28 cellular contexts compared by ENCODE assay signal in the genomic region with DNA sequence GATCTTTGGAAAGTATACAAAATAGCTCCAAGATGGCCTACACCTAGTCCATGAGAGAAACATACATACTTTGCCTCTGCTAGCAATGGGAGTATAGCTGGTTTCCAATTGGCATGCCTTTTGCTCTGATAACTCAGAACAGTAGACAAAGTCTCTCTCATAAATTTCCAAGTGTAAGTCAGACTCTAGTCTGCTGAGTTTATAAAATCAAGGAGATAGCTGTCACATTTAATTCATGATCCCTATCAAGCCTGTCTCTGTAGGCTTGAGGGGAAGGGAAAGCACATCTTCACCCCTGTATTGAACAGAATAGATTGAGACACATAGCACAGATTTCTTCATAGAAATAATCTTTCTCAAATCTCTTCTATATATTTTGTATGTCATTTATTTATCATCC.
"Had no signal": no experiment of that assay in that cellular context is flagged by ENCODE, and none has a peak within 500 bp of the region (broad histone marks: within the 10 kb centered on the region; RNA-seq: fewer than 3 reads in every experiment).

No MANE protein-coding gene starts in this region.

- H3K27ac Mint-ChIP-seq: stimulated activated effector memory CD8-positive, alpha-beta T cell treated with anti-CD3 and anti-CD28 coated beads, Interleukin-12 subunit alpha, Interleukin-12 subunit beta, amount 100 ng/mL, for 72 hours; stimulated activated memory B cell treated with anti-CD40 and anti-IgM and Interleukin-4, amounts not matched to agents 10 μg/mL and 1 μg/mL and 100 μg/mL, for 72 hours; stimulated activated naive B cell treated with anti-CD40 and anti-IgM and Interleukin-4, amounts not matched to agents 10 μg/mL and 1 μg/mL and 100 μg/mL, for 72 hours; stimulated activated naive CD8-positive, alpha-beta T cell treated with anti-CD3 and anti-CD28 coated beads, Interleukin-15, amount 100 ng/mL, for 72 hours; stimulated activated naive CD8-positive, alpha-beta T cell treated with anti-CD3 and anti-CD28 coated beads, Interleukin-15, Interleukin-2, amounts not matched to agents 100 ng/mL and 50 ng/mL, for 24 hours; type B pancreatic cell had no signal

- DNase-seq: stimulated activated CD4-positive, alpha-beta T cell treated with anti-CD3 and anti-CD28 coated beads, Interleukin-2, amount 100 ng/mL, for 48 hours; stimulated activated CD4-positive, alpha-beta T cell treated with anti-CD3 and anti-CD28 coated beads, Interleukin-4, amount 100 ng/mL, for 1 hour; stimulated activated CD4-positive, alpha-beta T cell treated with anti-CD3 and anti-CD28 coated beads, Interleukin-4, amount 100 ng/mL, for 24 hours; stimulated activated CD4-positive, alpha-beta T cell treated with anti-CD3 and anti-CD28 coated beads, Interleukin-4, amount 100 ng/mL, for 4 hours; stimulated activated CD8-positive, alpha-beta memory T cell treated with anti-CD3 and anti-CD28 coated beads, Interleukin-4, amount 100 ng/mL, for 48 hours; stimulated activated naive B cell treated with anti-CD40 and anti-IgM and Interleukin-4, amounts not matched to agents 10 μg/mL and 1 μg/mL and 100 μg/mL, for 72 hours; stimulated activated naive CD4-positive, alpha-beta T cell; stimulated activated naive CD4-positive, alpha-beta T cell treated with Interleukin-2 at 50 U/mL for 16 hours; stimulated activated naive CD8-positive, alpha-beta T cell treated with anti-CD3 and anti-CD28 coated beads, Interleukin-15, amount 100 ng/mL, for 72 hours; stimulated activated naive CD8-positive, alpha-beta T cell treated with anti-CD3 and anti-CD28 coated beads, Interleukin-15, Interleukin-2, amounts not matched to agents 100 U/mL and 50 U/mL, for 24 hours; stomach; substantia nigra; testis; thyroid gland; tibial artery; transverse colon; trophoblast cell; upper lobe of left lung; upper lobe of right lung; uterus had no signal

- H3K36me3 Mint-ChIP-seq: stimulated activated effector memory CD8-positive, alpha-beta T cell treated with anti-CD3 and anti-CD28 coated beads, Interleukin-12 subunit alpha, Interleukin-12 subunit beta, amount 100 ng/mL, for 72 hours; stimulated activated memory B cell treated with anti-CD40 and anti-IgM and Interleukin-4, amounts not matched to agents 10 μg/mL and 1 μg/mL and 100 μg/mL, for 72 hours; stimulated activated naive B cell treated with anti-CD40 and anti-IgM and Interleukin-4, amounts not matched to agents 10 μg/mL and 1 μg/mL and 100 μg/mL, for 72 hours; type B pancreatic cell had no signal

- H3K27me3 Mint-ChIP-seq: stimulated activated memory B cell treated with anti-CD40 and anti-IgM and Interleukin-4, amounts not matched to agents 10 μg/mL and 1 μg/mL and 100 μg/mL, for 72 hours; stimulated activated naive B cell treated with anti-CD40 and anti-IgM and Interleukin-4, amounts not matched to agents 10 μg/mL and 1 μg/mL and 100 μg/mL, for 72 hours; stimulated activated naive CD8-positive, alpha-beta T cell treated with anti-CD3 and anti-CD28 coated beads, Interleukin-15, amount 100 ng/mL, for 72 hours; stimulated activated naive CD8-positive, alpha-beta T cell treated with anti-CD3 and anti-CD28 coated beads, Interleukin-15, Interleukin-2, amounts not matched to agents 100 ng/mL and 50 ng/mL, for 24 hours had no signal

- H3K4me3 Mint-ChIP-seq: stimulated activated effector memory CD8-positive, alpha-beta T cell treated with anti-CD3 and anti-CD28 coated beads, Interleukin-12 subunit alpha, Interleukin-12 subunit beta, amount 100 ng/mL, for 72 hours; stimulated activated memory B cell treated with anti-CD40 and anti-IgM and Interleukin-4, amounts not matched to agents 10 μg/mL and 1 μg/mL and 100 μg/mL, for 72 hours; stimulated activated naive B cell treated with anti-CD40 and anti-IgM and Interleukin-4, amounts not matched to agents 10 μg/mL and 1 μg/mL and 100 μg/mL, for 72 hours; stimulated activated naive CD8-positive, alpha-beta T cell treated with anti-CD3 and anti-CD28 coated beads, Interleukin-15, amount 100 ng/mL, for 72 hours; stimulated activated naive CD8-positive, alpha-beta T cell treated with anti-CD3 and anti-CD28 coated beads, Interleukin-15, Interleukin-2, amounts not matched to agents 100 ng/mL and 50 ng/mL, for 24 hours; type B pancreatic cell had no signal

- ATAC-seq: stimulated activated effector memory CD8-positive, alpha-beta T cell treated with anti-CD3 and anti-CD28 coated beads, Interleukin-12 subunit alpha, Interleukin-12 subunit beta, amount 100 ng/mL, for 72 hours; stimulated activated memory B cell treated with anti-CD40 and anti-IgM and Interleukin-4, amounts not matched to agents 10 μg/mL and 1 μg/mL and 100 μg/mL, for 72 hours; stimulated activated naive B cell treated with anti-CD40 and anti-IgM and Interleukin-4, amounts not matched to agents 10 μg/mL and 1 μg/mL and 100 μg/mL, for 72 hours; stimulated activated naive CD8-positive, alpha-beta T cell treated with anti-CD3 and anti-CD28 coated beads, Interleukin-15, amount 100 ng/mL, for 72 hours; stimulated activated naive CD8-positive, alpha-beta T cell treated with anti-CD3 and anti-CD28 coated beads, Interleukin-15, Interleukin-2, amounts not matched to agents 100 U/mL and 50 U/mL, for 24 hours; upper lobe of right lung had no signal

- H3K9me3 ChIP-seq: stomach, suprapubic skin, testis, thoracic aorta, thyroid gland, tibial artery, tibial nerve, transverse colon, upper lobe of left lung, upper lobe of right lung, uterus, vagina had no signal

- H3K36me3 ChIP-seq: stomach, suprapubic skin, thoracic aorta, thyroid gland, tibial artery, tibial nerve, transverse colon, upper lobe of left lung, upper lobe of right lung, uterus, vagina had no signal

- H3K27ac ChIP-seq: stomach, suprapubic skin, testis, thoracic aorta, thyroid gland, tibial artery, tibial nerve, transverse colon, upper lobe of left lung, upper lobe of right lung, uterus, vagina had no signal

- H3K27me3 ChIP-seq: stomach, suprapubic skin, testis, thyroid gland, tibial artery, tibial nerve, transverse colon, upper lobe of left lung, upper lobe of right lung, uterus, vagina had no signal

- H3K4me1 ChIP-seq: stomach, suprapubic skin, testis, thyroid gland, tibial artery, tibial nerve, transverse colon, upper lobe of left lung, upper lobe of right lung, uterus, vagina had no signal

- H3K4me3 ChIP-seq: stomach, suprapubic skin, testis, thoracic aorta, thyroid gland, tibial artery, tibial nerve, transverse colon, upper lobe of left lung, upper lobe of right lung, uterus, vagina had no signal

- H3K9me3 Mint-ChIP-seq: stimulated activated memory B cell treated with anti-CD40 and anti-IgM and Interleukin-4, amounts not matched to agents 10 μg/mL and 1 μg/mL and 100 μg/mL, for 72 hours; stimulated activated naive CD8-positive, alpha-beta T cell treated with anti-CD3 and anti-CD28 coated beads, Interleukin-15, amount 100 ng/mL, for 72 hours; type B pancreatic cell had no signal

- H3K4me1 Mint-ChIP-seq: stimulated activated effector memory CD8-positive, alpha-beta T cell treated with anti-CD3 and anti-CD28 coated beads, Interleukin-12 subunit alpha, Interleukin-12 subunit beta, amount 100 ng/mL, for 72 hours; stimulated activated memory B cell treated with anti-CD40 and anti-IgM and Interleukin-4, amounts not matched to agents 10 μg/mL and 1 μg/mL and 100 μg/mL, for 72 hours; stimulated activated naive B cell treated with anti-CD40 and anti-IgM and Interleukin-4, amounts not matched to agents 10 μg/mL and 1 μg/mL and 100 μg/mL, for 72 hours; stimulated activated naive CD8-positive, alpha-beta T cell treated with anti-CD3 and anti-CD28 coated beads, Interleukin-15, amount 100 ng/mL, for 72 hours had no signal
